Comparison of ENCODE assay signal across 10 cellular contexts in genomic region chr14:22375321-22375930, GRCh38.
DNase-seq lines count a peak whose midpoint lies in the region; ATAC-seq and TF ChIP-seq lines count a peak whose summit lies in the region.
"Had no signal": no experiment of that assay in that cellular context is flagged by ENCODE, and none has a peak within 500 bp of the region (broad histone marks: within the 10 kb centered on the region; RNA-seq: fewer than 3 reads in every experiment).

No MANE protein-coding gene starts in this region.

- H3K36me3 Mint-ChIP-seq in Calu3 (ENCODE audit: insufficient read depth, unreplicated experiment) = no peaks in the 10 kb centered on the region
- H3K36me3 Mint-ChIP-seq: IgD-negative memory B cell; naive thymus-derived CD4-positive, alpha-beta T cell had no signal

- H3K27ac ChIP-seq in HL-60 (replicated peaks) = no peak overlapping the region
- H3K27ac ChIP-seq in Peyer's patch = no peak overlapping the region

- H3K4me3 ChIP-seq in HL-60 (replicated peaks; ENCODE audit: insufficient read depth, low read length) = no peak overlapping the region
- no peak overlapping the region for H3K4me3 ChIP-seq in Peyer's patch

- H3K4me1 ChIP-seq in Peyer's patch = no peaks in the 10 kb centered on the region

- TF ChIP-seq CTCF in Calu3 (IDR thresholded peaks at IDR 0.05; ENCODE audit: unreplicated experiment) (no peak), HL-60 (IDR thresholded peaks at IDR 0.05; ENCODE audit: insufficient read depth, low read length) (peak; percentile 41), Peyer's patch (IDR thresholded peaks at IDR 0.05) (peak in 5 of 6 experiments; percentile 19 to 72 (median 66))

- no peak overlapping the region for H3K27ac Mint-ChIP-seq in Calu3 (ENCODE audit: unreplicated experiment)
- H3K27ac Mint-ChIP-seq: IgD-negative memory B cell; naive thymus-derived CD4-positive, alpha-beta T cell had no signal

- H3K4me1 Mint-ChIP-seq in Calu3 (ENCODE audit: low read depth, unreplicated experiment) = no peaks in the 10 kb centered on the region
- H3K4me1 Mint-ChIP-seq: naive thymus-derived CD4-positive, alpha-beta T cell had no signal

- DNase-seq in Calu3 (peak; percentile 50), HL-60 (ENCODE audit: low read depth in 1 of 2, low spot score in 1 of 2) (peak; percentile 26 to 54), Peyer's patch (no peak), fibroblast of gingiva (ENCODE audit: low read depth) (peak; percentile 16), pulmonary artery endothelial cell (ENCODE audit: low read depth, low spot score) (peak; percentile 7)
- DNase-seq in stimulated activated CD4-positive, alpha-beta T cell treated with anti-CD3 and anti-CD28 coated beads, Interleukin-12 subunit alpha, Interleukin-12 subunit beta, amount 100 ng/mL, for 4 hours = no peak
- no peak for DNase-seq in stimulated activated naive CD8-positive, alpha-beta T cell treated with anti-CD3 and anti-CD28 coated beads, Interleukin-15, Interleukin-2, amounts not matched to agents 100 U/mL and 50 U/mL, for 24 hours

- no peak for ATAC-seq in GM21576 (IDR thresholded peaks at IDR 0.05; ENCODE audit: unreplicated experiment)
- ATAC-seq in stimulated activated naive CD8-positive, alpha-beta T cell treated with anti-CD3 and anti-CD28 coated beads, Interleukin-15, Interleukin-2, amounts not matched to agents 100 U/mL and 50 U/mL, for 24 hours = no peak
- ATAC-seq: naive thymus-derived CD4-positive, alpha-beta T cell had no signal

- H3K9me3 ChIP-seq in Peyer's patch = no peaks in the 10 kb centered on the region

- intact Hi-C loops in Calu3 (cut with micrococcal nuclease; ENCODE audit: unreplicated experiment) = loop anchor here (1.0 to 2.0 kb wide), 2 partner anchors 55 to 149 kb away; no protein-coding TSS in a partner anchor

- TF ChIP-seq POLR2A in Peyer's patch (IDR thresholded peaks at IDR 0.05) = no peak

- H3K9me3 Mint-ChIP-seq in Calu3 (ENCODE audit: low read depth, unreplicated experiment) = no peaks in the 10 kb centered on the region
- H3K9me3 Mint-ChIP-seq: IgD-negative memory B cell; naive thymus-derived CD4-positive, alpha-beta T cell had no signal

- CTCF ChIA-PET in Calu3 (lab: Charles Lee) = interaction anchor here (0.7 to 3.1 kb wide), 10 partner anchors 12 to 253 kb away, joined by 3 to 73 read pairs (median 4); no protein-coding TSS in a partner anchor

- H3K27me3 ChIP-seq in HL-60 (ENCODE audit: insufficient read depth, poor library complexity, severe bottlenecking) (no peaks in the 10 kb centered on the region), Peyer's patch (no peaks in the 10 kb centered on the region)

- no peaks in the 10 kb centered on the region for H3K36me3 ChIP-seq in Peyer's patch

- no peaks in the 10 kb centered on the region for H3K27me3 Mint-ChIP-seq in Calu3 (ENCODE audit: unreplicated experiment)
- H3K27me3 Mint-ChIP-seq: IgD-negative memory B cell; naive thymus-derived CD4-positive, alpha-beta T cell had no signal

- no TSS peak for BruUV-seq in Calu3 (replicated peaks; lab: Mats Ljungman, UMichigan)

- H3K4me3 Mint-ChIP-seq in Calu3 (ENCODE audit: low read depth, unreplicated experiment) = no peak overlapping the region
- H3K4me3 Mint-ChIP-seq: IgD-negative memory B cell; naive thymus-derived CD4-positive, alpha-beta T cell had no signal

Comparison
In these comparisons a context has a peak if more than half of its experiments do, and no peak if none do; other contexts are left out.
1. DNase-seq: peak in Calu3 (single experiment), HL-60 (2 of 2), fibroblast of gingiva (single experiment) and pulmonary artery endothelial cell (single experiment); none in Peyer's patch (0 of 3), stimulated activated CD4-positive, alpha-beta T cell treated with anti-CD3 and anti-CD28 coated beads, Interleukin-12 subunit alpha, Interleukin-12 subunit beta, amount 100 ng/mL, for 4 hours (single experiment) and stimulated activated naive CD8-positive, alpha-beta T cell treated with anti-CD3 and anti-CD28 coated beads, Interleukin-15, Interleukin-2, amounts not matched to agents 100 U/mL and 50 U/mL, for 24 hours (single experiment).